ENCODE assay signal across 19 cellular contexts in the genomic region with DNA sequence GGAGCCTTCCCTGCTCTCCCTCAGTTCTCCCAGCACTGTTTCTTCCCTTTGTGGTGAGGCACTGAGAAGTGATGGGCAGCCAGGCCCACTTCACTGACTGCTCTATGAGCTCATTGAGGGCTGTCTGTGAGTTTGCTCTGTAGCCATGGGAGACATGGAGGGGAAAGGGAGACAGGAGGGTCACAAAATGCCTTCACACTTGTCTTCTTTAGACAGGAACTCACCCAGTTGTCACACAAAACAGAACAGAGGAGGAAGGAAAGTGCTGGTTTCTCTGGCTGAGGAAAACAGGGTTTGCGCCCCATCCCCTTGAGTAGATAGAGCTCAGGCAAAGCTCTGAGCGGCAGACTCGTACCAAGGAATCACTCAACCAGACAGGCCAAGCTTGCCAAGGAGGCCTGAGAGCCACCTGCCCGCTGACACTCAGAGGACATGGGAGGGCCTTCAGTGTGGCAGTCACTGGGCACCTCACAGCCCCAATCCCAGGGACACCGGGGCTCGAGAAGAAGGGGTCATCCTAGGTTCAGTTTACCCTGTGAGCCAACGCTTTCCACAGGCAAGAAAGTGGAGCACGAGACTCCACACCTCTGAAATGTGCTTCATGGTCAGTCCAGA.
"Had no signal": no experiment of that assay in that cellular context is flagged by ENCODE, and none has a peak within 500 bp of the region (broad histone marks: within the 10 kb centered on the region; RNA-seq: fewer than 3 reads in every experiment).

No MANE protein-coding gene starts in this region.

- H3K9me3 ChIP-seq: left ventricle myocardium inferior, lower lobe of right lung, psoas muscle, spleen, thoracic aorta, uterus had no signal

- H3K27ac ChIP-seq: hepatocyte, left ventricle myocardium inferior, lower lobe of right lung, psoas muscle, spleen, thoracic aorta, uterus had no signal

- H3K4me1 ChIP-seq: lower lobe of right lung, psoas muscle, spleen, uterus had no signal

- DNase-seq: erythroblast; foreskin melanocyte; kidney; left cardiac atrium; left ventricle myocardium inferior; lower lobe of right lung; natural killer cell; psoas muscle; retina; spleen; stimulated activated CD4-positive, alpha-beta T cell treated with anti-CD3 and anti-CD28 coated beads, Interleukin-15, amount 100 ng/mL, for 24 hours; stimulated activated CD4-positive, alpha-beta T cell treated with anti-CD3 and anti-CD28 coated beads, Interleukin-1b, Interleukin-23, amount 100 ng/mL, for 48 hours; stimulated activated CD4-positive, alpha-beta T cell treated with anti-CD3 and anti-CD28 coated beads, Interleukin-4, amount 100 ng/mL, for 24 hours; trophoblast cell; uterus had no signal

- H3K36me3 ChIP-seq: left ventricle myocardium inferior, lower lobe of right lung, spleen, thoracic aorta, uterus had no signal

- H3K4me3 ChIP-seq: hepatocyte, left ventricle myocardium inferior, lower lobe of right lung, psoas muscle, spleen, thoracic aorta, uterus had no signal

- H2AFZ ChIP-seq: hepatocyte had no signal

- ATAC-seq: left cardiac atrium; lower lobe of right lung; natural killer cell; psoas muscle; sciatic nerve; stimulated activated memory B cell treated with anti-CD40 and anti-IgM and Interleukin-4, amounts not matched to agents 10 μg/mL and 1 μg/mL and 100 μg/mL, for 72 hours had no signal

- H3K4me2 ChIP-seq: hepatocyte had no signal

- H3K27me3 ChIP-seq: hepatocyte, uterus had no signal
